ENCODE assay signal across 17 cellular contexts in genomic region chr20:35462351-35462750, GRCh38. TPM values are rescaled to one million over a fixed set of nuclear protein-coding genes. Genes with fewer than 3 reads are reported as not detected.
DNase-seq lines count a peak whose midpoint lies in the region.
"Had no signal": no experiment of that assay in that cellular context is flagged by ENCODE, and none has a peak within 500 bp of the region (broad histone marks: within the 10 kb centered on the region; RNA-seq: fewer than 3 reads in every experiment).

No MANE protein-coding gene starts in this region.

- H3K4me3 Mint-ChIP-seq in immature natural killer cell: no peak overlapping the region
- H3K4me3 Mint-ChIP-seq: CD8-positive, alpha-beta T cell; natural killer cell had no signal

- peaks cover 0 to 1% (median 0%) of the 10 kb centered on the region in 3 donors for H3K27me3 Mint-ChIP-seq in immature natural killer cell (ENCODE audit: low read depth in 3 of 3)

- H3K36me3 Mint-ChIP-seq in immature natural killer cell: peaks cover 0 to 3% (median 0%) of the 10 kb centered on the region in 3 donors
- H3K36me3 Mint-ChIP-seq: natural killer cell had no signal

- H3K4me1 Mint-ChIP-seq in immature natural killer cell: peaks cover 0 to 6% of the 10 kb centered on the region in 2 donors

- no peak overlapping the region for H3K27ac Mint-ChIP-seq in immature natural killer cell
- H3K27ac Mint-ChIP-seq: CD8-positive, alpha-beta T cell; natural killer cell had no signal

- H3K9me3 Mint-ChIP-seq in immature natural killer cell: no peaks in the 10 kb centered on the region
- H3K9me3 Mint-ChIP-seq: CD8-positive, alpha-beta T cell; natural killer cell had no signal

- DNase-seq in NCI-H1417 (lab: John Stamatoyannopoulos, UW) (peak; percentile 50 to 81 (median 74)), NCI-H1417 treated with DMSO at 0.1 percent for 48 hours (lab: John Stamatoyannopoulos, UW) (no peak), NCI-H2107 (lab: John Stamatoyannopoulos, UW) (peak; percentile 67), OCI-M1 (lab: John Stamatoyannopoulos, UW) (peak; percentile 51), myocyte (ENCODE audit: low read depth) (peak; percentile 70), immature natural killer cell (no peak), mesenteric fat pad (ENCODE audit: low spot score) (no peak)
- DNase-seq in effector CD8-positive, alpha-beta T cell (lab: John Stamatoyannopoulos, UW): no peak
- DNase-seq: 8988T; activated CD4-positive, alpha-beta T cell treated with anti-CD3 and anti-CD28 coated beads, Interleukin-2, amount 50 U/mL, for 1 hour; activated T-cell treated with anti-CD3 and anti-CD28 coated beads, Interleukin-2, amount 50 U/mL, for 48 hours; adrenal gland; CD8-positive, alpha-beta T cell; cerebellar nuclear complex; natural killer cell; NCI-H526 treated with DMSO at 0.1 percent for 48 hours; psoas muscle had no signal

RNA-seq across cellular contexts. Expression of gene CEP250, which starts 7.0 kb away (rescaled TPM):
- 28.9 and 37.6 TPM in 2 replicates for total RNA-seq in myocyte
- 25.6 TPM for polyA plus RNA-seq in myocyte (2012)
- 10 to 100 TPM in 1 of 3 donors, 1 to 10 TPM in 2; 2.5 to 22.4 (median 4.4) TPM for polyA plus RNA-seq in immature natural killer cell
- 19.3 TPM for total RNA-seq in mesenteric fat pad

RNA-seq across cellular contexts. Expression of gene GDF5, which starts 24.3 kb away (rescaled TPM):
- total RNA-seq in myocyte (2.9 and 4.0 TPM in 2 replicates), mesenteric fat pad (2.7 TPM)
- polyA plus RNA-seq in myocyte (2012): 0.16 TPM
- polyA plus RNA-seq in immature natural killer cell: not detected
- total RNA-seq: CD8-positive, alpha-beta T cell; natural killer cell had no signal

RNA-seq across cellular contexts. Expression of gene UQCC1, which starts 50.6 kb away (rescaled TPM):
- 54.8 and 75.1 TPM in 2 replicates for total RNA-seq in myocyte
- 43.6 TPM for polyA plus RNA-seq in myocyte (2012)
- polyA plus RNA-seq in immature natural killer cell: 10 to 100 TPM; 13.1 to 17.3 (median 14.7) TPM
- total RNA-seq in mesenteric fat pad: 37.7 TPM

Comparison
In these comparisons a context has a peak if more than half of its experiments do, and no peak if none do; other contexts are left out.
1. DNase-seq: peak in NCI-H1417 (3 of 3), NCI-H2107 (single experiment), OCI-M1 (single experiment) and myocyte (single experiment); none in NCI-H1417 treated with DMSO at 0.1 percent for 48 hours (single experiment), immature natural killer cell (0 of 3), mesenteric fat pad (single experiment) and effector CD8-positive, alpha-beta T cell (single experiment).